Comparison of ENCODE assay signal across 9 cellular contexts in genomic region chr15:97652700-97653167, GRCh38.
DNase-seq lines count a peak whose midpoint lies in the region; ATAC-seq, FAIRE-seq and TF ChIP-seq lines count a peak whose summit lies in the region.
"Had no signal": no experiment of that assay in that cellular context is flagged by ENCODE, and none has a peak within 500 bp of the region (broad histone marks: within the 10 kb centered on the region; RNA-seq: fewer than 3 reads in every experiment).

No MANE protein-coding gene starts in this region.

- peaks cover 34% of the 10 kb centered on the region for H3K9me3 ChIP-seq in HepG2 (ENCODE audit: low read length)

- H3K4me3 Mint-ChIP-seq in chondrocyte (ENCODE audit: unreplicated experiment) = peak overlapping the region; percentile 66

- FAIRE-seq in HepG2 (lab: Jason Lieb, UNC) = no peak

- no peaks in the 10 kb centered on the region for H3K79me2 ChIP-seq in HepG2 (ENCODE audit: insufficient read depth, low read length)

- no TSS peak for BruUV-seq in HepG2 (replicated peaks; lab: Mats Ljungman, UMichigan)

- no peaks in the 10 kb centered on the region for H3K9me3 Mint-ChIP-seq in chondrocyte (ENCODE audit: low read depth)

- no peak overlapping the region for H3K27ac Mint-ChIP-seq in chondrocyte (ENCODE audit: unreplicated experiment)

- peaks cover 33% of the 10 kb centered on the region for H3K27me3 Mint-ChIP-seq in chondrocyte (ENCODE audit: low read depth)

- no peak overlapping the region for H3K9ac ChIP-seq in HepG2 (ENCODE audit: insufficient read depth, low read depth, low read length)

- WGBS in HepG2 (ENCODE audit: low lambda C conversion rate) = 36% methylated on average over 22 of the region's 32 CpGs

- TF ChIP-seq POLR2A in HepG2 (IDR thresholded peaks at IDR 0.05; ENCODE audit: insufficient read depth in 1 of 2, low read depth in 2 of 2, low read length in 2 of 2) = no peak

- no peak overlapping the region for H2AFZ ChIP-seq in HepG2 (ENCODE audit: low read length)

- no peaks in the 10 kb centered on the region for H3K27me3 ChIP-seq in HepG2 (ENCODE audit: control insufficient read depth in 1 of 2, insufficient read depth in 2 of 2, low read length in 2 of 2)

- CTCF ChIA-PET in HepG2 (lab: Yijun Ruan, JAX; ENCODE audit: low intra/inter-chr PET ratio, low total read pairs) (no interaction called here), GM10248 (lab: Yijun Ruan, JAX) (interaction anchor here (1.0 kb wide), 1 partner anchor 10 kb away, joined by 4 read pairs; no protein-coding TSS in a partner anchor)

- H3K4me3 ChIP-seq in HepG2 (replicated peaks in 1 of 3; ENCODE audit: insufficient read depth in 1 of 3, low read depth in 2 of 3, low read length in 3 of 3) = no peak overlapping the region

- H3K36me3 ChIP-seq in HepG2 (replicated peaks in 1 of 2; ENCODE audit: control insufficient read depth in 1 of 2, insufficient read depth in 2 of 2, low read length in 2 of 2) = no peaks in the 10 kb centered on the region

- no peaks in the 10 kb centered on the region for H3K4me1 ChIP-seq in HepG2 (ENCODE audit: insufficient read depth, low read length)

- TF ChIP-seq EP300 in HepG2 (IDR thresholded peaks at IDR 0.05; ENCODE audit: low read depth in 2 of 2, low read length in 2 of 2) = no peak
- no peak for TF ChIP-seq EP300 in HepG2 (CRISPR knock-in tag; IDR thresholded peaks at IDR 0.05; ENCODE audit: borderline replicate concordance)

- no peak overlapping the region for H3K27ac ChIP-seq in HepG2 (ENCODE audit: extremely low read length, insufficient read depth, low read length)

- peak overlapping the region; percentile 12; the same call in 1 of the 2 replicates for H3K4me2 ChIP-seq in HepG2 (ENCODE audit: low read depth, low read length)

- no peaks in the 10 kb centered on the region for H4K20me1 ChIP-seq in HepG2 (ENCODE audit: insufficient read depth, low read length)

- ATAC-seq in HepG2 = peak; percentile 49
- ATAC-seq in HG03565 (IDR thresholded peaks at IDR 0.05; ENCODE audit: unreplicated experiment) = no peak

- POLR2A ChIA-PET in HepG2 (lab: Yijun Ruan, JAX) = no interaction called here
- POLR2A ChIA-PET in GM10248 (lab: Yijun Ruan, JAX) = no interaction called here

- intact Hi-C loops in HepG2 (cut with micrococcal nuclease; ENCODE audit: unreplicated experiment) = no loop called here

- peak; percentile 92 for DNase-seq in COLO668 (lab: John Stamatoyannopoulos, UW; ENCODE audit: unreplicated experiment)
- peak; percentile 63 for DNase-seq in NCI-H187 treated with DMSO at 0.1 percent for 48 hours (lab: John Stamatoyannopoulos, UW)
- no peak for DNase-seq in chondrocyte (ENCODE audit: low spot score)
- no peak for DNase-seq in HepG2 (ENCODE audit: low spot score)
- no peak for DNase-seq in activated CD4-positive, alpha-beta T cell treated with anti-CD3 and anti-CD28 coated beads, Interleukin-2, amount 50 U/mL, for 4 hours
- no peak for DNase-seq in GM10248 (ENCODE audit: extremely low spot score)
- no peak for DNase-seq in NK-92 (lab: John Stamatoyannopoulos, UW; ENCODE audit: unreplicated experiment)
- DNase-seq: Karpas-422 had no signal

- H3K36me3 Mint-ChIP-seq in chondrocyte (ENCODE audit: low read depth) = peaks cover 2% of the 10 kb centered on the region

- TF ChIP-seq RAD21 in HepG2 (CRISPR knock-in tag; IDR thresholded peaks at IDR 0.05) = no peak

- peaks cover 11% of the 10 kb centered on the region for H3K4me1 Mint-ChIP-seq in chondrocyte (ENCODE audit: low read depth)

- in situ Hi-C loops in HepG2 (cut with HindIII; ENCODE audit: extremely low pct_ligation_motif_present, low pct_unique_long_range_greater_than_20kb) = no loop called here

- no peak for TF ChIP-seq CTCF in chondrocyte (IDR thresholded peaks at IDR 0.05)
- no peak for TF ChIP-seq CTCF in HepG2 (CRISPR knock-in tag; IDR thresholded peaks at IDR 0.05)
- TF ChIP-seq CTCF in GM10248 (IDR thresholded peaks at IDR 0.05; ENCODE audit: control extremely low read depth, extremely low read depth, low read depth, missing control alignments) = no peak

TF ChIP-seq in HepG2, 621 proteins besides CTCF, POLR2A, EP300 and RAD21 (continues in another document):
- no peak for TF ChIP-seq ZNF891 (CRISPR knock-in tag; IDR thresholded peaks at IDR 0.05)
- TF ChIP-seq, protein P1, sequence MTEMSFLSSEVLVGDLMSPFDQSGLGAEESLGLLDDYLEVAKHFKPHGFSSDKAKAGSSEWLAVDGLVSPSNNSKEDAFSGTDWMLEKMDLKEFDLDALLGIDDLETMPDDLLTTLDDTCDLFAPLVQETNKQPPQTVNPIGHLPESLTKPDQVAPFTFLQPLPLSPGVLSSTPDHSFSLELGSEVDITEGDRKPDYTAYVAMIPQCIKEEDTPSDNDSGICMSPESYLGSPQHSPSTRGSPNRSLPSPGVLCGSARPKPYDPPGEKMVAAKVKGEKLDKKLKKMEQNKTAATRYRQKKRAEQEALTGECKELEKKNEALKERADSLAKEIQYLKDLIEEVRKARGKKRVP (CRISPR knock-in tag; IDR thresholded peaks at IDR 0.05) = no peak
- no peak for TF ChIP-seq SRY (CRISPR knock-in tag; IDR thresholded peaks at IDR 0.05)
- TF ChIP-seq MYNN (CRISPR knock-in tag; IDR thresholded peaks at IDR 0.05; ENCODE audit: low read depth) = no peak
- no peak for TF ChIP-seq ZNF180 (CRISPR knock-in tag; IDR thresholded peaks at IDR 0.05; ENCODE audit: borderline replicate concordance, low read depth)
- no peak for TF ChIP-seq CBFB (CRISPR knock-in tag; IDR thresholded peaks at IDR 0.05)
- TF ChIP-seq FOXM1 (CRISPR knock-in tag; IDR thresholded peaks at IDR 0.05) = no peak
- no peak for TF ChIP-seq ZNF513 (CRISPR knock-in tag; conservative IDR thresholded peaks at IDR 0.05)
- no peak for TF ChIP-seq DMAP1 (CRISPR knock-in tag; IDR thresholded peaks at IDR 0.05)
- TF ChIP-seq RBAK (CRISPR knock-in tag; IDR thresholded peaks at IDR 0.05) = no peak
- TF ChIP-seq THYN1 (CRISPR knock-in tag; IDR thresholded peaks at IDR 0.05; ENCODE audit: borderline replicate concordance, low read depth) = no peak
- TF ChIP-seq ZGPAT (CRISPR knock-in tag; IDR thresholded peaks at IDR 0.05) = no peak
- no peak for TF ChIP-seq ZNF577 (CRISPR knock-in tag; IDR thresholded peaks at IDR 0.05; ENCODE audit: borderline replicate concordance, low read depth)
- TF ChIP-seq, protein P2, sequence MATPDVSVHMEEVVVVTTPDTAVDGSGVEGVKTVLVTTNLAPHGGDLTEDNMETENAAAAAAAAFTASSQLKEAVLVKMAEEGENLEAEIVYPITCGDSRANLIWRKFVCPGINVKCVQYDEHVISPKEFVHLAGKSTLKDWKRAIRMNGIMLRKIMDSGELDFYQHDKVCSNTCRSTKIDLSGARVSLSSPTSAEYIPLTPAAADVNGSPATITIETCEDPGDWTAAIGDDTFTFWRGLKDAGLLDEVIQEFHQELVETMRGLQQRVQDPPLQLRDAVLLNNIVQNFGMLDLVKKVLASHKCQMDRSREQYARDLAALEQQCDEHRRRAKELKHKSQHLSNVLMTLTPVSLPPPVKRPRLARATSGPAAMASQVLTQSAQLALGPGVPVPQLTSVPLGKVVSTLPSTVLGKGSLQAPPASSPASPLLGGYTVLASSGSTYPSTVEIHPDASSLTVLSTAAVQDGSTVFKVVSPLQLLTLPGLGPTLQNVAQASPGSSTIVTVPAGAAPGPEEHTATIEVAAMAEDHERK (CRISPR knock-in tag; IDR thresholded peaks at IDR 0.05; ENCODE audit: low read depth) = no peak

Comparison
In these comparisons a context has a peak if more than half of its experiments do, and no peak if none do; other contexts are left out.
1. DNase-seq: peak in COLO668 (single experiment) and NCI-H187 treated with DMSO at 0.1 percent for 48 hours (single experiment); none in chondrocyte (single experiment), HepG2 (single experiment), activated CD4-positive, alpha-beta T cell treated with anti-CD3 and anti-CD28 coated beads, Interleukin-2, amount 50 U/mL, for 4 hours (0 of 2), GM10248 (single experiment) and NK-92 (single experiment).